Comparison of ENCODE assay signal across 1 cellular context in the genomic region with DNA sequence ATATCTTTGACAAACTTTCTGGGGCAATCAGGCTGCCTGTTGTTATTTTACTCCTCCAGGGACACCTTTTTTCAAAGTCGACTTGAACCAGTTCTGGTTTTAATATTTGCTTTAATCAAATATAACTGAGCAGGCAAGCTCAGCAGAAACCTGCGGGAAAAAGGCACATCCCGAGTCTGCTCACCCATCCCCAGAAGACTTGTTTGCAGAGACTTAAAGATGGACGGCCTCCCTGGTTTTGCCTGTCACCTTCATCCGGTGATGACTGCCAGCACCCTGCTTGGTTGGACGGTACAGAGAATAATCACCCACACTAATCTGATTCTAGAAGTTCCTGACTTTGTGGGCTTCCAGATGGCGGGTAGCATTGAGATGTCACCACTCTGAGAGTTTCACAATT.
TF ChIP-seq lines count a peak whose summit lies in the region.

No MANE protein-coding gene starts in this region.

TF ChIP-seq in HepG2, 621 proteins besides CTCF, POLR2A, EP300 and RAD21 (continued from another document):
- TF ChIP-seq ZNF280B (CRISPR knock-in tag; IDR thresholded peaks at IDR 0.05; ENCODE audit: borderline replicate concordance), result no peak
